ENCODE assay signal across 18 cellular contexts in genomic region chr13:113155201-113155600, GRCh38. TPM values are rescaled to one million over a fixed set of nuclear protein-coding genes. Genes with fewer than 3 reads are reported as not detected.
DNase-seq lines count a peak whose midpoint lies in the region; ATAC-seq and TF ChIP-seq lines count a peak whose summit lies in the region.
"Had no signal": no experiment of that assay in that cellular context is flagged by ENCODE, and none has a peak within 500 bp of the region (broad histone marks: within the 10 kb centered on the region; RNA-seq: fewer than 3 reads in every experiment).

No MANE protein-coding gene starts in this region.

- no TSS peak for BruUV-seq in Caco-2 (replicated peaks; lab: Mats Ljungman, UMichigan)

- no peak overlapping the region for H4K8ac ChIP-seq in mesendoderm (ENCODE audit: low read depth, low read length)

- POLR2A ChIA-PET in Caco-2 (lab: Charles Lee) (no interaction called here), RWPE1 (lab: Yijun Ruan, JAX; ENCODE audit: low non-redundant PET) (no interaction called here)

- no peak overlapping the region for H3K18ac ChIP-seq in mesendoderm (ENCODE audit: low read length)

- no peak overlapping the region for H2BK15ac ChIP-seq in mesendoderm (replicated peaks; ENCODE audit: low read depth)

- TF ChIP-seq CTCF in Caco-2 (IDR thresholded peaks at IDR 0.05; ENCODE audit: insufficient read depth in 1 of 2, low read depth in 1 of 2, low read length in 1 of 2, severe bottlenecking in 1 of 2, unreplicated experiment in 1 of 2): no peak
- no peak for TF ChIP-seq CTCF in RWPE1 (conservative IDR thresholded peaks at IDR 0.05; ENCODE audit: low read depth)

- H3K56ac ChIP-seq in mesendoderm (ENCODE audit: low read length): no peak overlapping the region

- H3K4me2 ChIP-seq in BLaER1 treated with 17β-estradiol and CSF1 and Interleukin-3, amounts not matched to agents 10 nM and 100 nM: peak overlapping the region; percentile 70 to 90 (median 85); a peak in 18 of 22 replicates
- H3K4me2 ChIP-seq in mesendoderm (ENCODE audit: low read length): no peak overlapping the region

- H3K9me3 Mint-ChIP-seq in Caco-2 (ENCODE audit: unreplicated experiment): peaks cover 9% of the 10 kb centered on the region

- CTCF ChIA-PET in Caco-2 (lab: Charles Lee): no interaction called here
- CTCF ChIA-PET in RWPE1 (lab: Yijun Ruan, JAX): no interaction called here

- DNase-seq in Caco-2 (no peak), SK-N-MC (ENCODE audit: low read depth, low spot score) (no peak), foreskin melanocyte (peak; percentile 55), mesendoderm (no peak), RWPE1 (ENCODE audit: low spot score) (no peak)
- DNase-seq in activated CD4-positive, alpha-beta T cell treated with anti-CD3 and anti-CD28 coated beads, Interleukin-2, amount 50 U/mL, for 48 hours: no peak
- DNase-seq: activated naive CD8-positive, alpha-beta T cell treated with anti-CD3 and anti-CD28 coated beads, Interleukin-2, amount 10 ng/mL, durations not matched to agents 7 days and 5 days; central memory CD4-positive, alpha-beta T cell; NCI-H345; nephron progenitor cell had no signal

- H3K4me3 ChIP-seq in BLaER1 treated with 17β-estradiol and CSF1 and Interleukin-3, amounts not matched to agents 10 nM and 100 nM: no peak overlapping the region
- H3K4me3 ChIP-seq in Caco-2 (ENCODE audit: low read depth, low read length) (no peak overlapping the region), SK-N-MC (no peak overlapping the region), mesendoderm (ENCODE audit: low read length) (no peak overlapping the region)
- H3K4me3 ChIP-seq: hepatocyte had no signal

- no peak overlapping the region for H2BK120ac ChIP-seq in mesendoderm (ENCODE audit: low read depth, low read length)

- H2AK5ac ChIP-seq in mesendoderm (ENCODE audit: low read length): no peak overlapping the region

- H3K27ac ChIP-seq in BLaER1 treated with 17β-estradiol and CSF1 and Interleukin-3, amounts not matched to agents 10 nM and 100 nM: peak overlapping the region in 1 of 11 experiments; percentile 46; a peak in 1 of 22 replicates
- 0 out of 2 replicates have a peak overlapping the region, but pooled peaks have one; percentile 33 for H3K27ac ChIP-seq in SK-N-MC
- H3K27ac ChIP-seq in mesendoderm (ENCODE audit: low read depth, low read length): no peak overlapping the region
- no peak overlapping the region for H3K27ac ChIP-seq in RWPE1

- no peaks in the 10 kb centered on the region for H3K36me3 ChIP-seq in BLaER1 treated with 17β-estradiol and CSF1 and Interleukin-3, amounts not matched to agents 10 nM and 100 nM
- H3K36me3 ChIP-seq in Caco-2 (ENCODE audit: control insufficient read depth, insufficient read depth, low read length) (no peaks in the 10 kb centered on the region), SK-N-MC (ENCODE audit: insufficient read depth, low read length) (no peaks in the 10 kb centered on the region), mesendoderm (ENCODE audit: control insufficient read depth, insufficient read depth, low read length) (no peaks in the 10 kb centered on the region)

- intact Hi-C loops in Caco-2 (cut with micrococcal nuclease; ENCODE audit: unreplicated experiment): no loop called here

- peaks cover 2 to 34% (median 24%) of the 10 kb centered on the region in 11 experiments; a peak in 19 of 22 replicates for H3K27me3 ChIP-seq in BLaER1 treated with 17β-estradiol and CSF1 and Interleukin-3, amounts not matched to agents 10 nM and 100 nM
- no peaks in the 10 kb centered on the region for H3K27me3 ChIP-seq in Caco-2 (replicated peaks; ENCODE audit: control insufficient read depth, insufficient read depth, low read length)
- H3K27me3 ChIP-seq in mesendoderm (ENCODE audit: insufficient read depth, low read length, poor library complexity): no peaks in the 10 kb centered on the region
- H3K27me3 ChIP-seq: hepatocyte had no signal

- H3K9me3 ChIP-seq in BLaER1 treated with 17β-estradiol and CSF1 and Interleukin-3, amounts not matched to agents 10 nM and 100 nM (replicated peaks in 1 of 11): peaks cover 6 to 15% (median 9%) of the 10 kb centered on the region in 11 experiments; a peak in 20 of 22 replicates
- 0 out of 2 replicates have a peak, but pooled peaks cover 2% of the 10 kb centered on the region for H3K9me3 ChIP-seq in Caco-2
- H3K9me3 ChIP-seq in SK-N-MC (ENCODE audit: low read depth, low read length): no peaks in the 10 kb centered on the region

- H3K27me3 Mint-ChIP-seq in Caco-2 (ENCODE audit: insufficient read depth, unreplicated experiment): no peaks in the 10 kb centered on the region

- ATAC-seq in HG03439 (IDR thresholded peaks at IDR 0.05; ENCODE audit: unreplicated experiment): no peak

- H4K5ac ChIP-seq in mesendoderm (ENCODE audit: low read length): no peak overlapping the region

- H3K4me1 ChIP-seq in BLaER1 treated with 17β-estradiol and CSF1 and Interleukin-3, amounts not matched to agents 10 nM and 100 nM: peaks cover 17 to 37% (median 22%) of the 10 kb centered on the region in 10 experiments
- H3K4me1 ChIP-seq in Caco-2: peaks cover 21% of the 10 kb centered on the region
- peaks cover 2% of the 10 kb centered on the region for H3K4me1 ChIP-seq in mesendoderm (ENCODE audit: control insufficient read depth, low read depth, low read length)

- no peak overlapping the region for H3K23ac ChIP-seq in mesendoderm (ENCODE audit: low read length)

- no peaks in the 10 kb centered on the region; a peak in 1 of 22 replicates for H4K20me1 ChIP-seq in BLaER1 treated with 17β-estradiol and CSF1 and Interleukin-3, amounts not matched to agents 10 nM and 100 nM

- H3K4me1 Mint-ChIP-seq in Caco-2 (ENCODE audit: low read depth, unreplicated experiment): peaks cover 24% of the 10 kb centered on the region

- no peak overlapping the region for H3K4ac ChIP-seq in mesendoderm (ENCODE audit: low read depth, low read length)

- H3K4me3 Mint-ChIP-seq in Caco-2 (ENCODE audit: unreplicated experiment): peak overlapping the region; percentile 71
- H3K4me3 Mint-ChIP-seq: stimulated activated naive CD8-positive, alpha-beta T cell treated with anti-CD3 and anti-CD28 coated beads, Interleukin-15, Interleukin-2, amounts not matched to agents 100 ng/mL and 50 ng/mL, for 24 hours had no signal

- H3K27ac Mint-ChIP-seq in Caco-2 (ENCODE audit: unreplicated experiment): no peak overlapping the region
- H3K27ac Mint-ChIP-seq: activated naive CD8-positive, alpha-beta T cell treated with anti-CD3 and anti-CD28 coated beads, Interleukin-2, amount 10 ng/mL, durations not matched to agents 7 days and 5 days; nephron progenitor cell; stimulated activated naive CD8-positive, alpha-beta T cell treated with anti-CD3 and anti-CD28 coated beads, Interleukin-15, Interleukin-2, amounts not matched to agents 100 ng/mL and 50 ng/mL, for 24 hours had no signal

- H2BK5ac ChIP-seq in mesendoderm (ENCODE audit: low read length): no peak overlapping the region

- no peak overlapping the region for H3K9ac ChIP-seq in BLaER1 treated with 17β-estradiol and CSF1 and Interleukin-3, amounts not matched to agents 10 nM and 100 nM
- no peak overlapping the region for H3K9ac ChIP-seq in SK-N-MC (ENCODE audit: insufficient read length)
- no peak overlapping the region for H3K9ac ChIP-seq in mesendoderm (ENCODE audit: low read length)

- WGBS in mesendoderm (ENCODE audit: extremely low coverage, insufficient coverage, low lambda C conversion rate): no CpG with 5 or more reads among the region's 3 CpGs

- H3K36me3 Mint-ChIP-seq in Caco-2 (ENCODE audit: insufficient read depth, unreplicated experiment): peaks cover 5% of the 10 kb centered on the region

- no peaks in the 10 kb centered on the region for H3K79me1 ChIP-seq in mesendoderm (ENCODE audit: low read length)

- H3K79me2 ChIP-seq in mesendoderm (ENCODE audit: control insufficient read depth, insufficient read depth, low read length): no peaks in the 10 kb centered on the region
- H3K79me2 ChIP-seq: hepatocyte had no signal

RNA-seq across cellular contexts. Expression of gene PROZ, which starts 3.2 kb away (rescaled TPM):
- total RNA-seq in Caco-2 (2022): not detected in 2 replicates
- polyA plus RNA-seq in mesendoderm (2013, experiment 1 of 2): not detected
- not detected for polyA plus RNA-seq in mesendoderm (2013, experiment 2 of 2)
- total RNA-seq: activated naive CD8-positive, alpha-beta T cell treated with anti-CD3 and anti-CD28 coated beads, Interleukin-2, amount 10 ng/mL, durations not matched to agents 7 days and 5 days; epithelial cell of proximal tubule; OCI-LY7; T-helper 1 cell treated with Interleukin-12 subunit alpha and Interleukin-12 subunit beta and Interleukin-4 antibody, amounts not matched to agents 30 ng/mL and 1 ng/mL, for 36 hours had no signal
- polyA plus RNA-seq: BJ had no signal

RNA-seq across cellular contexts. Expression of gene F10, which starts 32.6 kb away (rescaled TPM):
- 26.3 and 34.3 TPM in 2 replicates for total RNA-seq in Caco-2 (2022)
- 0.62 TPM for polyA plus RNA-seq in mesendoderm (2013, experiment 1 of 2)
- 0.45 TPM for polyA plus RNA-seq in mesendoderm (2013, experiment 2 of 2)
- total RNA-seq: activated naive CD8-positive, alpha-beta T cell treated with anti-CD3 and anti-CD28 coated beads, Interleukin-2, amount 10 ng/mL, durations not matched to agents 7 days and 5 days; OCI-LY7; T-helper 1 cell treated with Interleukin-12 subunit alpha and Interleukin-12 subunit beta and Interleukin-4 antibody, amounts not matched to agents 30 ng/mL and 1 ng/mL, for 36 hours had no signal

RNA-seq across cellular contexts. Expression of gene F7, which starts 49.6 kb away (rescaled TPM):
- total RNA-seq in Caco-2 (2022): 48.0 and 52.4 TPM in 2 replicates
- polyA plus RNA-seq in mesendoderm (2013, experiment 1 of 2): 0.20 TPM
- 0.18 TPM for polyA plus RNA-seq in mesendoderm (2013, experiment 2 of 2)
- total RNA-seq: OCI-LY7; T-helper 1 cell treated with Interleukin-12 subunit alpha and Interleukin-12 subunit beta and Interleukin-4 antibody, amounts not matched to agents 30 ng/mL and 1 ng/mL, for 36 hours had no signal

RNA-seq across cellular contexts. Expression of gene PCID2, which starts 53.3 kb away (rescaled TPM):
- 79.5 and 81.5 TPM in 2 replicates for total RNA-seq in Caco-2 (2022)
- 54.1 TPM for polyA plus RNA-seq in mesendoderm (2013, experiment 1 of 2)
- polyA plus RNA-seq in mesendoderm (2013, experiment 2 of 2): 53.2 TPM

RNA-seq across cellular contexts. Expression of gene CUL4A, which starts 54.2 kb away (rescaled TPM):
- 123 and 125 TPM in 2 replicates for total RNA-seq in Caco-2 (2022)
- 72.3 TPM for polyA plus RNA-seq in mesendoderm (2013, experiment 1 of 2)
- polyA plus RNA-seq in mesendoderm (2013, experiment 2 of 2): 73.1 TPM
